19 cellular contexts compared by ENCODE assay signal in genomic region chr15:58046467-58046866, GRCh38. TPM values are rescaled to one million over a fixed set of nuclear protein-coding genes. Genes with fewer than 3 reads are reported as not detected.
DNase-seq lines count a peak whose midpoint lies in the region; ATAC-seq and TF ChIP-seq lines count a peak whose summit lies in the region.
"Had no signal": no experiment of that assay in that cellular context is flagged by ENCODE, and none has a peak within 500 bp of the region (broad histone marks: within the 10 kb centered on the region; RNA-seq: fewer than 3 reads in every experiment).

No MANE protein-coding gene starts in this region.

- H3K4me3 ChIP-seq in mucosa of descending colon (no peak overlapping the region), SJCRH30 (no peak overlapping the region), thyroid gland (replicated peaks in 1 of 3) (no peak overlapping the region)
- H3K4me3 ChIP-seq: BLaER1 treated with 17β-estradiol and CSF1 and Interleukin-3, amounts not matched to agents 10 nM and 100 nM; GM12878 had no signal

- H3K36me3 ChIP-seq in mucosa of descending colon (ENCODE audit: low read depth) (no peaks in the 10 kb centered on the region), SJCRH30 (no peaks in the 10 kb centered on the region), thyroid gland (no peaks in the 10 kb centered on the region)
- H3K36me3 ChIP-seq: BLaER1 treated with 17β-estradiol and CSF1 and Interleukin-3, amounts not matched to agents 10 nM and 100 nM had no signal

- ATAC-seq in mucosa of descending colon (peak; percentile 55), HG03565 (IDR thresholded peaks at IDR 0.05; ENCODE audit: unreplicated experiment) (no peak), HG02642 (IDR thresholded peaks at IDR 0.05; ENCODE audit: poor library complexity, unreplicated experiment) (no peak)
- ATAC-seq: GM12878 had no signal

- H3K27ac ChIP-seq in SJCRH30 (no peak overlapping the region), thyroid gland (no peak overlapping the region)
- H3K27ac ChIP-seq: BLaER1 treated with 17β-estradiol and CSF1 and Interleukin-3, amounts not matched to agents 10 nM and 100 nM had no signal

- intact Hi-C loops in mucosa of descending colon (cut with DNase I, micrococcal nuclease): no loop called here
- intact Hi-C loops in thyroid gland (cut with DNase I): no loop called here

- DNase-seq in NOMO-1 treated with DMSO at 0.1 percent for 48 hours (lab: John Stamatoyannopoulos, UW; ENCODE audit: unreplicated experiment) (peak; percentile 29), NOMO-1 (lab: John Stamatoyannopoulos, UW; ENCODE audit: unreplicated experiment in 2 of 2) (no peak), amniotic epithelial cell (ENCODE audit: low read depth) (peak; percentile 65), mucosa of descending colon (no peak), SJCRH30 (no peak), thyroid gland (no peak)
- DNase-seq: DND-41, HCEC 1CT, Kasumi-1, MM.1S, NCI-H1417 treated with DMSO at 0.1 percent for 48 hours, NCI-H2029, NCI-H510A, NCI-H774 had no signal

- no peak for TF ChIP-seq POLR2A in thyroid gland (IDR thresholded peaks at IDR 0.05)

- H3K4me1 ChIP-seq in mucosa of descending colon (ENCODE audit: low read depth) (no peaks in the 10 kb centered on the region), SJCRH30 (no peaks in the 10 kb centered on the region), thyroid gland (no peaks in the 10 kb centered on the region)

- H3K27me3 ChIP-seq in SJCRH30: no peaks in the 10 kb centered on the region
- no peaks in the 10 kb centered on the region for H3K27me3 ChIP-seq in thyroid gland
- H3K27me3 ChIP-seq: BLaER1 treated with 17β-estradiol and CSF1 and Interleukin-3, amounts not matched to agents 10 nM and 100 nM had no signal

- H3K9me3 ChIP-seq in mucosa of descending colon (no peaks in the 10 kb centered on the region), SJCRH30 (replicated peaks) (no peaks in the 10 kb centered on the region), thyroid gland (no peaks in the 10 kb centered on the region)
- H3K9me3 ChIP-seq: BLaER1 treated with 17β-estradiol and CSF1 and Interleukin-3, amounts not matched to agents 10 nM and 100 nM had no signal

- no peak for TF ChIP-seq CTCF in mucosa of descending colon (IDR thresholded peaks at IDR 0.05)
- TF ChIP-seq CTCF in thyroid gland (IDR thresholded peaks at IDR 0.05): no peak

- WGBS in thyroid gland, 2 donors: 70 to 81% methylated on average over 1 of the region's 1 CpG

RNA-seq across cellular contexts. Expression of gene ALDH1A2, which starts 19.0 kb away (rescaled TPM):
- total RNA-seq in mucosa of descending colon: 1 to 10 TPM in 2 of 3 donors, under 1 TPM in 1; 0.55 to 8.6 (median 4.3) TPM
- 8.9 and 12.6 TPM in 2 replicates for total RNA-seq in SJCRH30 (2014; rRNA removed; shearing (Covaris generic))
- total RNA-seq in thyroid gland: 10 to 100 TPM in 1 of 4 donors, 1 to 10 TPM in 2, under 1 TPM in 1; 0.98 to 12.4 (median 7.3) TPM
- total RNA-seq: A172 had no signal

Comparison
In these comparisons a context has a peak if more than half of its experiments do, and no peak if none do; other contexts are left out.
1. DNase-seq: peak in NOMO-1 treated with DMSO at 0.1 percent for 48 hours (single experiment) and amniotic epithelial cell (single experiment); none in NOMO-1 (0 of 2), mucosa of descending colon (0 of 3), SJCRH30 (0 of 2) and thyroid gland (0 of 2).